Comparison of ENCODE assay signal across 16 cellular contexts in the genomic region with DNA sequence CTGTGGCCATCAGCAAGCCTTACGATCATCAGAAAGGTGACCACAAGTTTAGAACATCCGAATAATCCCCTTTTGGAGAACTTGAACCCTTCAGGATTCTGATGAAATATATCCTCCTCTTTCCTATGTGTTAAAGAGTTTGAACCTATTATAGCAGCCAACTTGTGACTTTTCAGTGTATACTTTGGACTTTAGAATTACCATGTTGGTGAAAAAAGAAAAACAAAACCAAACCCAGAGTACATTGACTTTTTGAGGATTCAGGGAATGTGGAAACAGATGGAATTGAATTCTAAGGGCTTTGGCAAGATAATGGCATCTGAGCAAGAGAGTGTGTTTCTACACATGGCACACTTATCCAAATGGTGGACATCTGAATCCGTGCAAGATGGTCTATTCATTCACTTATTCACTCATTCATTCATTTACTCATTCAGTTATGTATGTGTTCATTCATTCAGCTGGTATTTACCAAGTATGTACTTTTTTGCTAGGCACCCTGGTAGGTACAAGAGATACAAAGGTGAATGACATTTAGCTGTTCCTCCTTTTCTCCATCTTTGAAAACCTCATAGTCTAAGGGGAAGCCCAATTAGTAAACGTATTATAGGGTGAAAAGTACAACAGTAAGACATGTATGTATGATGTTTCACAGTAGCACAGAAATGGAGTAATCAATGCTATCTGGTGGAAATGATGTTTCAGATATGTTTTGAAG.
DNase-seq lines count a peak whose midpoint lies in the region; ATAC-seq and TF ChIP-seq lines count a peak whose summit lies in the region.
"Had no signal": no experiment of that assay in that cellular context is flagged by ENCODE, and none has a peak within 500 bp of the region (broad histone marks: within the 10 kb centered on the region; RNA-seq: fewer than 3 reads in every experiment).

No MANE protein-coding gene starts in this region.

- H3K36me3 ChIP-seq in right lobe of liver = no peaks in the 10 kb centered on the region
- peaks cover 8 to 15% (median 10%) of the 10 kb centered on the region in 3 donors for H3K36me3 ChIP-seq in tibial artery

- ATAC-seq in GM18868 (IDR thresholded peaks at IDR 0.05; ENCODE audit: unreplicated experiment) (peak; percentile 36), HG03432 (IDR thresholded peaks at IDR 0.05; ENCODE audit: unreplicated experiment) (peak; percentile 47), right lobe of liver (peak; percentile 64 to 80 (median 68)), GM19328 (IDR thresholded peaks at IDR 0.05; ENCODE audit: unreplicated experiment) (no peak), HG03378 (IDR thresholded peaks at IDR 0.05; ENCODE audit: unreplicated experiment) (no peak)
- ATAC-seq: HCT116 had no signal

- TF ChIP-seq CTCF in right lobe of liver (IDR thresholded peaks at IDR 0.05) (no peak), tibial artery (IDR thresholded peaks at IDR 0.05) (no peak), Calu3 (IDR thresholded peaks at IDR 0.05; ENCODE audit: unreplicated experiment) (no peak)

- H3K27ac ChIP-seq in right lobe of liver = peak overlapping the region in 2 of 3 donors; percentile 36 to 84
- H3K27ac ChIP-seq in tibial artery = peak overlapping the region; percentile 67 to 81
- H3K27ac ChIP-seq: PC-9, SJSA1 had no signal

- H3K9me3 Mint-ChIP-seq in Calu3 (ENCODE audit: low read depth, unreplicated experiment) = no peaks in the 10 kb centered on the region

- no peak for TF ChIP-seq POLR2A in right lobe of liver (IDR thresholded peaks at IDR 0.05)

- WGBS in right lobe of liver (ENCODE audit: insufficient coverage, low coverage, low lambda C conversion rate, missing lambda C conversion rate) = 57% methylated on average over 4 of the region's 4 CpGs

- H3K9me3 ChIP-seq in right lobe of liver (no peaks in the 10 kb centered on the region), tibial artery (no peaks in the 10 kb centered on the region)
- H3K9me3 ChIP-seq: SJSA1 had no signal

- H3K4me1 ChIP-seq in right lobe of liver (peaks cover 0 to 41% (median 10%) of the 10 kb centered on the region in 4 donors), tibial artery (peaks cover 0 to 62% (median 18%) of the 10 kb centered on the region in 4 donors)

- H3K4me3 ChIP-seq in right lobe of liver (peak overlapping the region in 1 of 3 donors; percentile 19), tibial artery (no peak overlapping the region)
- H3K4me3 ChIP-seq: PC-9, SJSA1 had no signal

- no peak overlapping the region for H3K27ac Mint-ChIP-seq in Calu3 (ENCODE audit: unreplicated experiment)

- no TSS peak for BruUV-seq in Calu3 (replicated peaks; lab: Mats Ljungman, UMichigan)

- H3K36me3 Mint-ChIP-seq in Calu3 (ENCODE audit: insufficient read depth, unreplicated experiment) = no peaks in the 10 kb centered on the region

- no peaks in the 10 kb centered on the region for H3K27me3 ChIP-seq in right lobe of liver
- no peaks in the 10 kb centered on the region for H3K27me3 ChIP-seq in tibial artery
- H3K27me3 ChIP-seq: SJSA1 had no signal

- intact Hi-C loops in right lobe of liver (cut with DNase I) = no loop called here
- intact Hi-C loops in tibial artery (cut with DNase I; ENCODE audit: low total_unique reads) = no loop called here
- intact Hi-C loops in Calu3 (cut with micrococcal nuclease; ENCODE audit: unreplicated experiment) = no loop called here

- DNase-seq in right lobe of liver (no peak), tibial artery (no peak), Calu3 (no peak)
- DNase-seq: KBM-7, MV-4-11, NCI-H1105, NCI-H1436 treated with DMSO at 0.1 percent for 48 hours, NCI-H2029, NCI-H524 treated with DMSO at 0.1 percent for 48 hours, PC-9 had no signal

- CTCF ChIA-PET in Calu3 (lab: Charles Lee) = no interaction called here

- H3K4me3 Mint-ChIP-seq in Calu3 (ENCODE audit: low read depth, unreplicated experiment) = no peak overlapping the region

- no peaks in the 10 kb centered on the region for H3K27me3 Mint-ChIP-seq in Calu3 (ENCODE audit: unreplicated experiment)

- no peaks in the 10 kb centered on the region for H3K4me1 Mint-ChIP-seq in Calu3 (ENCODE audit: low read depth, unreplicated experiment)

Comparison
In these comparisons a context has a peak if more than half of its experiments do, and no peak if none do; other contexts are left out.
1. ATAC-seq: peak in GM18868 (single experiment), HG03432 (single experiment) and right lobe of liver (4 of 4); none in GM19328 (single experiment) and HG03378 (single experiment).